Comparison of ENCODE assay signal across 19 cellular contexts in the genomic region with DNA sequence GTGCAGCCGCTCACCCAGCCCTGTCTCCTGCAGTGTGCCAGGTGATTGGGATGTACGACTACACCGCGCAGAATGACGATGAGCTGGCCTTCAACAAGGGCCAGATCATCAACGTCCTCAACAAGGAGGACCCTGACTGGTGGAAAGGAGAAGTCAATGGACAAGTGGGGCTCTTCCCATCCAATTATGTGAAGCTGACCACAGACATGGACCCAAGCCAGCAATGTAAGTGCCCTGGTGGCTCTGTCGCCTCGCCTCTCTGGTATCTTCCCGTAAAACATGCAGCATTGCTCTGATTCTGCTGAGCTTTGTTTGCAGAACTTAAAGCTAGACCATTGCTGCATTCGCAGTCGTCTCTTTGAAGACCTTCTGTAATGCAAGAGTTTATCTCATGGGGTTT.
A peak's percentile ranks its signal among the peaks of the same experiment; 100 is the strongest.
DNase-seq lines count a peak whose midpoint lies in the region; ATAC-seq, FAIRE-seq and TF ChIP-seq lines count a peak whose summit lies in the region.
"Had no signal": no experiment of that assay in that cellular context is flagged by ENCODE, and none has a peak within 500 bp of the region (broad histone marks: within the 10 kb centered on the region; RNA-seq: fewer than 3 reads in every experiment).

No MANE protein-coding gene starts in this region.

- FAIRE-seq in bronchial epithelial cell (lab: Jason Lieb, UNC) = peak; percentile 70

- H3K27me3 ChIP-seq in right cardiac atrium (ENCODE audit: control insufficient read depth, insufficient read depth) (no peaks in the 10 kb centered on the region), PC-3 (ENCODE audit: low read length) (no peaks in the 10 kb centered on the region), bronchial epithelial cell (ENCODE audit: control insufficient read depth, insufficient read depth, low read length) (no peaks in the 10 kb centered on the region)
- H3K27me3 ChIP-seq: BLaER1 had no signal

- H3K4me1 ChIP-seq in right cardiac atrium (ENCODE audit: control insufficient read depth, insufficient read depth, low read length) (no peaks in the 10 kb centered on the region), PC-3 (ENCODE audit: insufficient read depth, low read length) (no peaks in the 10 kb centered on the region)
- H3K4me1 ChIP-seq: BLaER1 had no signal

- CTCF ChIA-PET in PC-3 (lab: Charles Lee) = no interaction called here

- no peak overlapping the region for H3K4me2 ChIP-seq in PC-3 (ENCODE audit: low read length)
- H3K4me2 ChIP-seq: BLaER1, GM23338 had no signal

- 89% methylated on average over 11 of the region's 11 CpGs for WGBS in right cardiac atrium

- DNase-seq in right cardiac atrium = peak in 2 of 3 donors; percentile 30 to 53
- DNase-seq in Right ventricle myocardium superior = no peak
- DNase-seq in PC-3 = peak; percentile 15
- DNase-seq in bronchial epithelial cell (ENCODE audit: low read depth) = no peak
- no peak for DNase-seq in cerebellar cortex (ENCODE audit: low spot score)
- DNase-seq in epidermal melanocyte (ENCODE audit: insufficient read length, low spot score) = no peak
- no peak for DNase-seq in NCI-H1092 treated with DMSO at 0.1 percent for 48 hours (lab: John Stamatoyannopoulos, UW)
- DNase-seq: Calu3; CD4-positive, alpha-beta memory T cell; NCI-H1105; NCI-H1694; NCI-H2107; NCI-H510A; NCI-H748 treated with DMSO at 0.1 percent for 48 hours; OCI-M1; RPMI8226 had no signal

- H3K27ac ChIP-seq in right cardiac atrium (ENCODE audit: low read length) (no peak overlapping the region), PC-3 (ENCODE audit: low read length) (no peak overlapping the region)
- H3K27ac ChIP-seq: BLaER1 had no signal

- H3K9ac ChIP-seq in PC-3 (ENCODE audit: low read length) = no peak overlapping the region
- H3K9ac ChIP-seq: BLaER1 had no signal

- no peaks in the 10 kb centered on the region for H3K79me2 ChIP-seq in PC-3 (ENCODE audit: low read length)

- ATAC-seq in right cardiac atrium = peak; percentile 21 to 34
- no peak for ATAC-seq in Right ventricle myocardium superior (ENCODE audit: poor library complexity)
- no peak for ATAC-seq in PC-3
- ATAC-seq: GM23338, HCT116 had no signal

- H3K9me3 ChIP-seq in right cardiac atrium (ENCODE audit: control insufficient read depth, low read length) (no peaks in the 10 kb centered on the region), PC-3 (ENCODE audit: low read length) (no peaks in the 10 kb centered on the region)
- H3K9me3 ChIP-seq: BLaER1 had no signal

- POLR2A ChIA-PET in PC-3 (lab: Charles Lee; ENCODE audit: unreplicated experiment) = no interaction called here

- TF ChIP-seq CTCF in PC-3 (conservative IDR thresholded peaks at IDR 0.05; ENCODE audit: low read depth, low read length) (no peak), bronchial epithelial cell (IDR thresholded peaks at IDR 0.05; ENCODE audit: insufficient read depth, low read length, severe bottlenecking) (no peak)

- H3F3A ChIP-seq in PC-3 (ENCODE audit: low read length, unreplicated experiment) = no peaks in the 10 kb centered on the region

- H2AFZ ChIP-seq in PC-3 (ENCODE audit: low read length) = no peak overlapping the region
- H2AFZ ChIP-seq: GM23338 had no signal

- H3K4me3 ChIP-seq in right cardiac atrium (ENCODE audit: low read length) = no peak overlapping the region
- H3K4me3 ChIP-seq in PC-3 (ENCODE audit: low read length) = no peak overlapping the region
- H3K4me3 ChIP-seq in bronchial epithelial cell (ENCODE audit: low read depth, low read length) = no peak overlapping the region
- H3K4me3 ChIP-seq: BLaER1, GM23338 had no signal

- no TSS peak for BruUV-seq in PC-3 (replicated peaks; lab: Mats Ljungman, UMichigan)

- H3K9me2 ChIP-seq in PC-3 (replicated peaks; ENCODE audit: low read length) = no peaks in the 10 kb centered on the region

- H3K36me3 ChIP-seq in PC-3 (ENCODE audit: low read depth, low read length) = no peaks in the 10 kb centered on the region
- H3K36me3 ChIP-seq in bronchial epithelial cell (ENCODE audit: control insufficient read depth, insufficient read depth, low read length) = peaks cover 7% of the 10 kb centered on the region

- intact Hi-C loops in right cardiac atrium (cut with DNase I) = no loop called here
- intact Hi-C loops in Right ventricle myocardium superior (cut with DNase I) = no loop called here
- intact Hi-C loops in PC-3 (cut with micrococcal nuclease) = no loop called here

- H4K20me1 ChIP-seq in PC-3 (ENCODE audit: low read length) = no peaks in the 10 kb centered on the region
- H4K20me1 ChIP-seq: BLaER1 had no signal

Comparison
In these comparisons a context has a peak if more than half of its experiments do, and no peak if none do; other contexts are left out.
1. ATAC-seq: peak in right cardiac atrium (2 of 2); none in Right ventricle myocardium superior (single experiment) and PC-3 (single experiment).
2. DNase-seq: peak in right cardiac atrium (2 of 3) and PC-3 (single experiment); none in Right ventricle myocardium superior (single experiment), bronchial epithelial cell (single experiment), cerebellar cortex (single experiment), epidermal melanocyte (single experiment) and NCI-H1092 treated with DMSO at 0.1 percent for 48 hours (single experiment).